24 cellular contexts compared by ENCODE assay signal in genomic region chr1:33610391-33610790, GRCh38.
"Had no signal": no experiment of that assay in that cellular context is flagged by ENCODE, and none has a peak within 500 bp of the region (broad histone marks: within the 10 kb centered on the region; RNA-seq: fewer than 3 reads in every experiment).

No MANE protein-coding gene starts in this region.

- ATAC-seq: left colon; left lung; naive thymus-derived CD8-positive, alpha-beta T cell; pancreas; sciatic nerve; upper lobe of right lung had no signal

- H3K4me3 ChIP-seq: left lung, pancreas, prostate gland, skin epidermis, suprapubic skin, thoracic aorta, tibial artery, upper lobe of right lung had no signal

- H3K4me1 ChIP-seq: left lung, prostate gland, upper lobe of right lung had no signal

- FAIRE-seq: keratinocyte, pancreas, urothelium cell line had no signal

- DNase-seq: hippocampal formation; left colon; midbrain; naive thymus-derived CD8-positive, alpha-beta T cell; nucleus accumbens; pancreas; posterior cingulate gyrus; retina; stimulated activated CD4-positive, alpha-beta T cell treated with anti-CD3 and anti-CD28 coated beads, Interleukin-12 subunit alpha, Interleukin-12 subunit beta, amount 100 ng/mL, for 4 hours; stimulated activated CD4-positive, alpha-beta T cell treated with anti-CD3 and anti-CD28 coated beads, Interleukin-15, amount 100 ng/mL, for 24 hours; stimulated activated CD4-positive, alpha-beta T cell treated with anti-CD3 and anti-CD28 coated beads, Interleukin-2, amount 100 ng/mL, for 24 hours; stimulated activated CD4-positive, alpha-beta T cell treated with anti-CD3 and anti-CD28 coated beads, Interleukin-4, amount 100 ng/mL, for 1 hour; stimulated activated naive CD4-positive, alpha-beta T cell; tibial artery; trophoblast cell; upper lobe of right lung had no signal

- H3K27ac ChIP-seq: left lung, pancreas, prostate gland, skin epidermis, suprapubic skin, upper lobe of right lung had no signal

- H3K36me3 ChIP-seq: left lung, pancreas, prostate gland, suprapubic skin, thoracic aorta, tibial artery, upper lobe of right lung had no signal

- H3K9me3 ChIP-seq: left lung, pancreas, prostate gland, suprapubic skin, thoracic aorta, tibial artery, upper lobe of right lung had no signal
